ENCODE assay signal across 8 cellular contexts in the genomic region with DNA sequence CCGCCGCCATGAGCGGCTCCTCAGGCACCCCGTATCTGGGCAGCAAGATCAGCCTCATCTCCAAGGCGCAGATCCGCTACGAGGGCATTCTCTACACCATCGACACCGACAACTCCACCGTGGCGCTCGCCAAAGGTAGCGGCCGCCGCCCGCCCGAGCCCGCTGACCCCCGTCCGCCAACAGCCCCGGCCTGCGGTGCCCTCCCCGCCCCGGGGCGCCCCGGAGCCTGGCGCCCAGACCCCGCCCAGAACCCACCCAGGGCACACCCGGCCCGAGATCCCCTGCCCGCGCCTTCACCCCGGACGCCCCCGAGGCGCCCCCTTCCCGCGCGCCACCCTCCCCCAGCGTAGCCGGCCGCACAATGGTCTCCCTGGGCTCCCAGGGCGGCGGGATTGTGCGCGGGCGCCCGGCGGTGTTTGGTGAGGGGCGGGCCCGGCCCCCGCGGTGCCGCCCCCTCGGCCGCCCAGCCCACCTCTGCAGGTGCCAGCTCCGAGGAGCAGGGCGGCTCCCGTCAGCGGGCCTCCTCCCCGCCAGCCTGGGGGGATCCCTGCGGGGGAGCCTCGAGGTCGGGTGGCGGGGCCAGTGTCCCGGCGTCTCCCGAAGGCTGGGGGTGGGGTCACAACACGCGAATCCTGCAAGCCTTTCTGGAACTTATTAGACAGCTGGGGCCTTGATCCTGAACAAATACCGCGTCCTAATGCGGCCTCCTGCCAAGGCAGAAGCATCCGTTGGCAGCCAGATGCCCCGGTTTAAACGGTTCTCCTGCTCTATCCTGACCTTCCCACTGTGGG. TPM values are rescaled to one million over a fixed set of nuclear protein-coding genes. Genes with fewer than 3 reads are reported as not detected.
DNase-seq lines count a peak whose midpoint lies in the region; ATAC-seq and TF ChIP-seq lines count a peak whose summit lies in the region.

No MANE protein-coding gene starts in this region.

- H3K27me3 ChIP-seq in esophagus (ENCODE audit: control insufficient read depth in 1 of 2, insufficient read depth in 2 of 2, low read length in 2 of 2) (no peaks in the 10 kb centered on the region), neural cell (ENCODE audit: insufficient read depth, low read depth, low read length) (no peaks in the 10 kb centered on the region)

- H3K27ac Mint-ChIP-seq in activated CD8-positive, alpha-beta T cell treated with anti-CD3 and anti-CD28 coated beads for 36 hours, result peak overlapping the region; percentile 42

- H4K20me1 ChIP-seq in neural cell (ENCODE audit: insufficient read depth), result peaks cover 14% of the 10 kb centered on the region

- no peaks in the 10 kb centered on the region for H3K27me3 Mint-ChIP-seq in activated CD8-positive, alpha-beta T cell treated with anti-CD3 and anti-CD28 coated beads for 36 hours

- H3K27ac ChIP-seq in esophagus (ENCODE audit: low read depth in 2 of 2, low read length in 1 of 2) (peak overlapping the region; percentile 86 to 88), neural cell (ENCODE audit: low read length) (peak overlapping the region; percentile 72)

- peaks cover 6% of the 10 kb centered on the region for H3F3A ChIP-seq in neural cell (ENCODE audit: insufficient read depth, low read length, poor library complexity, severe bottlenecking)

- H3K9me3 ChIP-seq in esophagus (ENCODE audit: control insufficient read depth in 2 of 2, insufficient read depth in 1 of 2, low read depth in 1 of 2, low read length in 1 of 2), result no peaks in the 10 kb centered on the region
- no peaks in the 10 kb centered on the region for H3K9me3 ChIP-seq in neural cell (ENCODE audit: low read length)

- no peak for ATAC-seq in activated CD8-positive, alpha-beta T cell treated with anti-CD3 and anti-CD28 coated beads for 36 hours

- H3K79me2 ChIP-seq in neural cell (replicated peaks; ENCODE audit: insufficient read depth, low read length), result peaks cover 29% of the 10 kb centered on the region

- peak overlapping the region; percentile 64 for H3K4me3 ChIP-seq in HFF-Myc (replicated peaks; ENCODE audit: low read depth, low read length)
- peak overlapping the region; percentile 78 to 84 for H3K4me3 ChIP-seq in esophagus (ENCODE audit: low read depth in 1 of 2, low read length in 2 of 2)
- H3K4me3 ChIP-seq in neural cell (ENCODE audit: low read length), result peak overlapping the region; percentile 88

- POLR2A ChIA-PET in activated CD8-positive, alpha-beta T cell treated with anti-CD3 and anti-CD28 coated beads for 36 hours (lab: Charles Lee), result interaction anchor here (0.5 to 2.3 kb wide), 6 partner anchors 9 to 91 kb away, joined by 3 to 27 read pairs (median 4); partner anchors contain the start of genes PSMA7, SS18L1 and TAF4

- H3K9ac ChIP-seq in neural cell (ENCODE audit: low read length), result peak overlapping the region; percentile 82

- no peaks in the 10 kb centered on the region for H3K9me2 ChIP-seq in neural cell (ENCODE audit: insufficient read depth, low read length)

- H3K4me2 ChIP-seq in neural cell (ENCODE audit: low read length), result peak overlapping the region; percentile 83

- H3K4me3 Mint-ChIP-seq in activated CD8-positive, alpha-beta T cell treated with anti-CD3 and anti-CD28 coated beads for 36 hours, result peak overlapping the region; percentile 78

- H3K36me3 ChIP-seq in esophagus (ENCODE audit: control insufficient read depth in 2 of 2, insufficient read depth in 2 of 2, low read length in 1 of 2), result peaks cover 10 to 17% of the 10 kb centered on the region in 2 donors
- H3K36me3 ChIP-seq in neural cell (ENCODE audit: insufficient read depth, low read length), result no peaks in the 10 kb centered on the region

- H3K4me1 Mint-ChIP-seq in activated CD8-positive, alpha-beta T cell treated with anti-CD3 and anti-CD28 coated beads for 36 hours (ENCODE audit: low read depth), result peaks cover 45% of the 10 kb centered on the region

- TF ChIP-seq CTCF in HFF-Myc (IDR thresholded peaks at IDR 0.05; ENCODE audit: low read depth, low read length, missing control alignments), result no peak
- TF ChIP-seq CTCF in activated CD8-positive, alpha-beta T cell treated with anti-CD3 and anti-CD28 coated beads for 36 hours (IDR thresholded peaks at IDR 0.05), result no peak
- TF ChIP-seq CTCF in neural cell (IDR thresholded peaks at IDR 0.05; ENCODE audit: poor library complexity, severe bottlenecking), result no peak

- no peak overlapping the region for H2AFZ ChIP-seq in neural cell (ENCODE audit: low read depth, low read length)

- WGBS in esophagus, 2 donors, result 1% methylated on average over 70 to 76 of the region's 76 CpGs

- H3K9me3 Mint-ChIP-seq in activated CD8-positive, alpha-beta T cell treated with anti-CD3 and anti-CD28 coated beads for 36 hours, result no peaks in the 10 kb centered on the region

- TF ChIP-seq EP300 in neural cell (conservative IDR thresholded peaks at IDR 0.05; ENCODE audit: poor library complexity, severe bottlenecking), result no peak

- peaks cover 3 to 11% of the 10 kb centered on the region in 2 donors for H3K4me1 ChIP-seq in esophagus (ENCODE audit: control insufficient read depth in 2 of 2, insufficient read depth in 2 of 2, low read length in 1 of 2)

- H3K36me3 Mint-ChIP-seq in activated CD8-positive, alpha-beta T cell treated with anti-CD3 and anti-CD28 coated beads for 36 hours (ENCODE audit: low read depth), result peaks cover 23% of the 10 kb centered on the region

- CTCF ChIA-PET in activated CD8-positive, alpha-beta T cell treated with anti-CD3 and anti-CD28 coated beads for 36 hours (lab: Charles Lee), result interaction anchor here (0.6 to 1.9 kb wide), 4 partner anchors 13 to 97 kb away, joined by 3 to 6 read pairs (median 4); no protein-coding TSS in a partner anchor

- DNase-seq in NCI-H2107 treated with DMSO at 0.1 percent for 48 hours (lab: John Stamatoyannopoulos, UW; ENCODE audit: unreplicated experiment), result peak; percentile 19
- DNase-seq in NCI-H2107 (lab: John Stamatoyannopoulos, UW), result no peak
- no peak for DNase-seq in HFF-Myc (ENCODE audit: extremely low read depth, low read depth)
- peak; percentile 66 to 89 (median 87) for DNase-seq in NCI-H1417 (lab: John Stamatoyannopoulos, UW)
- peak; percentile 35 for DNase-seq in activated CD8-positive, alpha-beta T cell treated with anti-CD3 and anti-CD28 coated beads for 36 hours
- no peak for DNase-seq in mucosa of gallbladder (ENCODE audit: low spot score)

- intact Hi-C loops in activated CD8-positive, alpha-beta T cell treated with anti-CD3 and anti-CD28 coated beads for 36 hours (cut with micrococcal nuclease), result loop anchor here (5.0 to 10.0 kb wide), 2 partner anchors 56 to 98 kb away; partner anchors contain the start of gene TAF4

- no peak for TF ChIP-seq RAD21 in neural cell (conservative IDR thresholded peaks at IDR 0.05)

TF ChIP-seq in neural cell, 6 proteins besides CTCF, POLR2A, EP300 and RAD21:
- no peak for TF ChIP-seq TAF1 (IDR thresholded peaks at IDR 0.05; ENCODE audit: low read depth)
- TF ChIP-seq MXI1 (conservative IDR thresholded peaks at IDR 0.05; ENCODE audit: poor library complexity, severe bottlenecking), result no peak
- TF ChIP-seq SMC3 (conservative IDR thresholded peaks at IDR 0.05; ENCODE audit: poor library complexity), result peak; percentile 27
- no peak for TF ChIP-seq EZH2 (IDR thresholded peaks at IDR 0.05; ENCODE audit: borderline replicate concordance, insufficient read depth, low read length, poor library complexity, severe bottlenecking)

RNA-seq across cellular contexts. Expression of gene LSM14B, which starts 0.6 kb away (rescaled TPM):
- total RNA-seq in activated CD8-positive, alpha-beta T cell treated with anti-CD3 and anti-CD28 coated beads for 36 hours, result 10 to 100 TPM; 33.5 to 35.6 TPM
- polyA plus RNA-seq in esophagus (10 to 100 TPM; 12.3 to 20.2 TPM), neural cell (207 and 213 TPM in 2 replicates)
- polyA minus RNA-seq in neural cell, result 130 and 131 TPM in 2 replicates
- 48.3 TPM for total RNA-seq in mucosa of gallbladder

RNA-seq across cellular contexts. Expression of gene PSMA7, which starts 20.3 kb away (rescaled TPM):
- 100 to 1,000 TPM; 286 to 289 TPM for total RNA-seq in activated CD8-positive, alpha-beta T cell treated with anti-CD3 and anti-CD28 coated beads for 36 hours
- polyA plus RNA-seq in esophagus (100 to 1,000 TPM in 1 of 2 donors, 10 to 100 TPM in 1; 96.8 to 294 TPM), neural cell (871 and 874 TPM in 2 replicates)
- polyA minus RNA-seq in neural cell, result 181 and 185 TPM in 2 replicates
- 189 TPM for total RNA-seq in mucosa of gallbladder

RNA-seq across cellular contexts. Expression of gene SS18L1, which starts 20.7 kb away (rescaled TPM):
- total RNA-seq in activated CD8-positive, alpha-beta T cell treated with anti-CD3 and anti-CD28 coated beads for 36 hours, result 10 to 100 TPM; 15.3 to 16.1 TPM
- polyA plus RNA-seq in esophagus, result 10 to 100 TPM in 1 of 2 donors, 1 to 10 TPM in 1; 5.5 to 14.7 TPM
- 117 and 132 TPM in 2 replicates for polyA plus RNA-seq in neural cell
- 119 and 121 TPM in 2 replicates for polyA minus RNA-seq in neural cell
- 14.2 TPM for total RNA-seq in mucosa of gallbladder

RNA-seq across cellular contexts. Expression of gene TAF4, which starts 57.2 kb away (rescaled TPM):
- total RNA-seq in activated CD8-positive, alpha-beta T cell treated with anti-CD3 and anti-CD28 coated beads for 36 hours, result 10 to 100 TPM; 14.1 to 15.9 TPM
- polyA plus RNA-seq in esophagus (1 to 10 TPM; 4.2 to 5.8 TPM), neural cell (10.2 and 26.4 TPM in 2 replicates)
- 16.6 and 17.3 TPM in 2 replicates for polyA minus RNA-seq in neural cell
- total RNA-seq in mucosa of gallbladder, result 26.0 TPM

RNA-seq across cellular contexts. Expression of gene MTG2, which starts 60.0 kb away (rescaled TPM):
- 10 to 100 TPM; 36.5 to 40.5 TPM for total RNA-seq in activated CD8-positive, alpha-beta T cell treated with anti-CD3 and anti-CD28 coated beads for 36 hours
- polyA plus RNA-seq in esophagus (10 to 100 TPM; 19.4 to 25.4 TPM), neural cell (22.4 and 36.1 TPM in 2 replicates)
- polyA minus RNA-seq in neural cell, result 21.3 and 23.1 TPM in 2 replicates
- total RNA-seq in mucosa of gallbladder, result 38.0 TPM

Comparison
In these comparisons a context has a peak if more than half of its experiments do, and no peak if none do; other contexts are left out.
1. DNase-seq: peak in NCI-H2107 treated with DMSO at 0.1 percent for 48 hours (single experiment), NCI-H1417 (3 of 3) and activated CD8-positive, alpha-beta T cell treated with anti-CD3 and anti-CD28 coated beads for 36 hours (single experiment); none in NCI-H2107 (single experiment), HFF-Myc (single experiment) and mucosa of gallbladder (single experiment).
2. Peak in every context shown above with its lines, with median percentiles within 50 percentile points of each other: H3K4me3 ChIP-seq.